20 cellular contexts compared by ENCODE assay signal in the genomic region with DNA sequence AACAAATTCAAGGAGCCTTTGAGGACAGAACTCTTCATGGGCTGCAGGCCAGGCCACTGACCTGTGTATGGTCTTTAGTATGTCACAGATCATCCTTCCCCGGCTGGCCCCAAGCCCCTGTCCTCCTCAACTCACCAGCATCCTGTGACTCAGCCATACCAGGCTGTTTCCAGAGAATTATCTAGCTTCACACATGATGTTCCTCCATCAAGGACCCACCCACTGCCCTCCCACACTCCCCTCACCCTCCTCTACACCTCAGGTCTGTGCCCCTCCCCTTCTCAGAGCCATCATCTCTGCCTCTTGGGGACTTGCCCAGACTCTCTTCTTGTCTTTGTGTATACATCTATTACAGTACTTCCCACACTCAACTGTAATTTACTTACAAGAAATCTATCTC. TPM values are rescaled to one million over a fixed set of nuclear protein-coding genes. Genes with fewer than 3 reads are reported as not detected.
DNase-seq lines count a peak whose midpoint lies in the region; ATAC-seq and TF ChIP-seq lines count a peak whose summit lies in the region.
"Had no signal": no experiment of that assay in that cellular context is flagged by ENCODE, and none has a peak within 500 bp of the region (broad histone marks: within the 10 kb centered on the region; RNA-seq: fewer than 3 reads in every experiment).

No MANE protein-coding gene starts in this region.

- no peak for TF ChIP-seq CTCF in activated CD8-positive, alpha-beta T cell treated with anti-CD3 and anti-CD28 coated beads for 36 hours (IDR thresholded peaks at IDR 0.05)
- TF ChIP-seq CTCF in spleen (IDR thresholded peaks at IDR 0.05 in 8 of 11, conservative IDR thresholded peaks at IDR 0.05 in 3 of 11), result no peak
- TF ChIP-seq CTCF in psoas muscle (IDR thresholded peaks at IDR 0.05), result no peak

- no peaks in the 10 kb centered on the region for H3K36me3 Mint-ChIP-seq in activated CD8-positive, alpha-beta T cell treated with anti-CD3 and anti-CD28 coated beads for 36 hours (ENCODE audit: low read depth)
- no peaks in the 10 kb centered on the region for H3K36me3 Mint-ChIP-seq in activated CD8-positive, alpha-beta T cell treated with anti-CD3 and anti-CD28 coated beads, Interleukin-2, amount 10 ng/mL, durations not matched to agents 7 days and 5 days (ENCODE audit: low read depth)
- no peaks in the 10 kb centered on the region for H3K36me3 Mint-ChIP-seq in stimulated activated effector memory CD8-positive, alpha-beta T cell treated with anti-CD3 and anti-CD28 coated beads, Interleukin-12 subunit alpha, Interleukin-12 subunit beta, amount 100 ng/mL, for 72 hours
- H3K36me3 Mint-ChIP-seq in CD4-positive, alpha-beta memory T cell, result no peaks in the 10 kb centered on the region
- H3K36me3 Mint-ChIP-seq: CD8-positive, alpha-beta memory T cell; stimulated activated memory B cell treated with anti-CD40 and anti-IgM and Interleukin-4, amounts not matched to agents 10 μg/mL and 1 μg/mL and 100 μg/mL, for 72 hours had no signal

- no peaks in the 10 kb centered on the region for H3K27me3 Mint-ChIP-seq in activated CD8-positive, alpha-beta T cell treated with anti-CD3 and anti-CD28 coated beads for 36 hours
- no peaks in the 10 kb centered on the region for H3K27me3 Mint-ChIP-seq in activated CD8-positive, alpha-beta T cell treated with anti-CD3 and anti-CD28 coated beads, Interleukin-2, amount 10 ng/mL, durations not matched to agents 7 days and 5 days (ENCODE audit: low read depth)
- peaks cover 1 to 6% of the 10 kb centered on the region in 2 donors for H3K27me3 Mint-ChIP-seq in CD4-positive, alpha-beta memory T cell

- intact Hi-C loops in activated CD8-positive, alpha-beta T cell treated with anti-CD3 and anti-CD28 coated beads for 36 hours (cut with micrococcal nuclease), result no loop called here
- intact Hi-C loops in spleen (cut with DNase I; ENCODE audit: low total_unique reads), result no loop called here
- intact Hi-C loops in CD4-positive, alpha-beta memory T cell (cut with micrococcal nuclease), result no loop called here
- intact Hi-C loops in psoas muscle (cut with DNase I), result no loop called here

- POLR2A ChIA-PET in activated CD8-positive, alpha-beta T cell treated with anti-CD3 and anti-CD28 coated beads for 36 hours (lab: Charles Lee), result no interaction called here
- POLR2A ChIA-PET in activated CD8-positive, alpha-beta T cell treated with anti-CD3 and anti-CD28 coated beads, Interleukin-2, amount 10 ng/mL, durations not matched to agents 7 days and 5 days (lab: Charles Lee), result no interaction called here
- POLR2A ChIA-PET in CD4-positive, alpha-beta memory T cell (lab: Charles Lee; ENCODE audit: partially characterized antibody), result no interaction called here

- no peak overlapping the region for H3K27ac Mint-ChIP-seq in activated CD8-positive, alpha-beta T cell treated with anti-CD3 and anti-CD28 coated beads for 36 hours
- no peak overlapping the region for H3K27ac Mint-ChIP-seq in activated CD8-positive, alpha-beta T cell treated with anti-CD3 and anti-CD28 coated beads, Interleukin-2, amount 10 ng/mL, durations not matched to agents 7 days and 5 days
- H3K27ac Mint-ChIP-seq in stimulated activated effector memory CD8-positive, alpha-beta T cell treated with anti-CD3 and anti-CD28 coated beads, Interleukin-12 subunit alpha, Interleukin-12 subunit beta, amount 100 ng/mL, for 72 hours, result no peak overlapping the region
- no peak overlapping the region for H3K27ac Mint-ChIP-seq in CD4-positive, alpha-beta memory T cell
- H3K27ac Mint-ChIP-seq: CD8-positive, alpha-beta memory T cell; stimulated activated memory B cell treated with anti-CD40 and anti-IgM and Interleukin-4, amounts not matched to agents 10 μg/mL and 1 μg/mL and 100 μg/mL, for 72 hours had no signal

- H3K27me3 ChIP-seq in spleen (replicated peaks in 1 of 7) (no peaks in the 10 kb centered on the region), psoas muscle (ENCODE audit: insufficient read depth in 3 of 3, low read length in 2 of 3) (no peaks in the 10 kb centered on the region)
- H3K27me3 ChIP-seq in CD4-positive, alpha-beta memory T cell (ENCODE audit: insufficient read depth, low read length), result no peaks in the 10 kb centered on the region
- H3K27me3 ChIP-seq: esophagus squamous epithelium, SJSA1, upper lobe of right lung had no signal

- no peak for TF ChIP-seq POLR2A in spleen (IDR thresholded peaks at IDR 0.05)

- no peak overlapping the region for H3K4me3 ChIP-seq in spleen
- H3K4me3 ChIP-seq in CD4-positive, alpha-beta memory T cell (ENCODE audit: low read length in 2 of 2), result no peak overlapping the region
- H3K4me3 ChIP-seq in psoas muscle, result no peak overlapping the region
- H3K4me3 ChIP-seq: esophagus squamous epithelium, SJSA1, upper lobe of right lung had no signal

- no peaks in the 10 kb centered on the region for H3K9me3 ChIP-seq in spleen
- H3K9me3 ChIP-seq in CD4-positive, alpha-beta memory T cell (ENCODE audit: control insufficient read depth in 1 of 2, low read length in 2 of 2), result no peaks in the 10 kb centered on the region
- no peaks in the 10 kb centered on the region for H3K9me3 ChIP-seq in psoas muscle
- H3K9me3 ChIP-seq: esophagus squamous epithelium, SJSA1, upper lobe of right lung had no signal

- peak; percentile 58 for DNase-seq in activated CD8-positive, alpha-beta T cell treated with anti-CD3 and anti-CD28 coated beads for 36 hours
- DNase-seq in activated CD8-positive, alpha-beta T cell treated with anti-CD3 and anti-CD28 coated beads, Interleukin-2, amount 10 ng/mL, durations not matched to agents 7 days and 5 days, result no peak
- DNase-seq in activated T-cell treated with anti-CD3 and anti-CD28 coated beads for 48 hours (ENCODE audit: low read depth), result peak; percentile 23
- DNase-seq in stimulated activated CD4-positive, alpha-beta T cell treated with anti-CD3 and anti-CD28 coated beads, Interleukin-15, amount 100 ng/mL, for 24 hours, result peak; percentile 49
- no peak for DNase-seq in stimulated activated effector memory CD8-positive, alpha-beta T cell treated with anti-CD3 and anti-CD28 coated beads, Interleukin-12 subunit alpha, Interleukin-12 subunit beta, amount 100 ng/mL, for 72 hours (ENCODE audit: low spot score in 2 of 2)
- no peak for DNase-seq in spleen
- DNase-seq in CD4-positive, alpha-beta memory T cell, result no peak
- DNase-seq in psoas muscle, result no peak
- DNase-seq: activated effector memory CD4-positive, alpha-beta T cell treated with Interleukin-2 at 50 U/mL for 16 hours; caudate nucleus; CD8-positive, alpha-beta memory T cell; DMS79; esophagus squamous epithelium; left ventricle myocardium superior; NCI-H146; T1000; upper lobe of right lung had no signal

- CTCF ChIA-PET in activated CD8-positive, alpha-beta T cell treated with anti-CD3 and anti-CD28 coated beads for 36 hours (lab: Charles Lee), result no interaction called here
- CTCF ChIA-PET in activated CD8-positive, alpha-beta T cell treated with anti-CD3 and anti-CD28 coated beads, Interleukin-2, amount 10 ng/mL, durations not matched to agents 7 days and 5 days (lab: Charles Lee), result interaction anchor here (0.5 kb wide), 1 partner anchor 1225 kb away, joined by 4 read pairs; no protein-coding TSS in a partner anchor
- CTCF ChIA-PET in CD4-positive, alpha-beta memory T cell (lab: Charles Lee; ENCODE audit: partially characterized antibody), result no interaction called here

- no peaks in the 10 kb centered on the region for H3K36me3 ChIP-seq in spleen
- no peaks in the 10 kb centered on the region for H3K36me3 ChIP-seq in CD4-positive, alpha-beta memory T cell (ENCODE audit: insufficient read depth, low read length)
- no peaks in the 10 kb centered on the region for H3K36me3 ChIP-seq in psoas muscle (ENCODE audit: insufficient read depth in 1 of 2, low read depth in 1 of 2)
- H3K36me3 ChIP-seq: esophagus squamous epithelium, SJSA1, upper lobe of right lung had no signal

- peak; percentile 84 for ATAC-seq in activated CD8-positive, alpha-beta T cell treated with anti-CD3 and anti-CD28 coated beads for 36 hours
- ATAC-seq in activated CD8-positive, alpha-beta T cell treated with anti-CD3 and anti-CD28 coated beads, Interleukin-2, amount 10 ng/mL, durations not matched to agents 7 days and 5 days, result no peak
- ATAC-seq in stimulated activated effector memory CD8-positive, alpha-beta T cell treated with anti-CD3 and anti-CD28 coated beads, Interleukin-12 subunit alpha, Interleukin-12 subunit beta, amount 100 ng/mL, for 72 hours, result peak; percentile 70
- no peak for ATAC-seq in psoas muscle
- ATAC-seq: HepG2; left ventricle myocardium superior; stimulated activated memory B cell treated with anti-CD40 and anti-IgM and Interleukin-4, amounts not matched to agents 10 μg/mL and 1 μg/mL and 100 μg/mL, for 72 hours; upper lobe of right lung had no signal

- H3K4me1 Mint-ChIP-seq in activated CD8-positive, alpha-beta T cell treated with anti-CD3 and anti-CD28 coated beads for 36 hours (ENCODE audit: low read depth), result peaks cover 3% of the 10 kb centered on the region
- no peaks in the 10 kb centered on the region for H3K4me1 Mint-ChIP-seq in activated CD8-positive, alpha-beta T cell treated with anti-CD3 and anti-CD28 coated beads, Interleukin-2, amount 10 ng/mL, durations not matched to agents 7 days and 5 days (ENCODE audit: low read depth)
- no peaks in the 10 kb centered on the region for H3K4me1 Mint-ChIP-seq in stimulated activated effector memory CD8-positive, alpha-beta T cell treated with anti-CD3 and anti-CD28 coated beads, Interleukin-12 subunit alpha, Interleukin-12 subunit beta, amount 100 ng/mL, for 72 hours
- no peaks in the 10 kb centered on the region for H3K4me1 Mint-ChIP-seq in CD4-positive, alpha-beta memory T cell
- H3K4me1 Mint-ChIP-seq: CD8-positive, alpha-beta memory T cell; stimulated activated memory B cell treated with anti-CD40 and anti-IgM and Interleukin-4, amounts not matched to agents 10 μg/mL and 1 μg/mL and 100 μg/mL, for 72 hours had no signal

- 63 to 76% (median 69%) methylated on average over 1 of the region's 1 CpG for WGBS in spleen, 5 donors
- WGBS in psoas muscle, 3 donors, result 62 to 81% (median 73%) methylated on average over 1 of the region's 1 CpG

- H3K27ac ChIP-seq in spleen, result no peak overlapping the region
- H3K27ac ChIP-seq in CD4-positive, alpha-beta memory T cell (ENCODE audit: low read depth, low read length), result no peak overlapping the region
- H3K27ac ChIP-seq in psoas muscle, result no peak overlapping the region
- H3K27ac ChIP-seq: esophagus squamous epithelium, SJSA1, upper lobe of right lung had no signal

- no peaks in the 10 kb centered on the region for H3K4me1 ChIP-seq in spleen
- no peaks in the 10 kb centered on the region for H3K4me1 ChIP-seq in CD4-positive, alpha-beta memory T cell (ENCODE audit: insufficient read depth, low read length)
- no peaks in the 10 kb centered on the region for H3K4me1 ChIP-seq in psoas muscle
- H3K4me1 ChIP-seq: esophagus squamous epithelium, SJSA1, upper lobe of right lung had no signal

- H3K4me3 Mint-ChIP-seq in activated CD8-positive, alpha-beta T cell treated with anti-CD3 and anti-CD28 coated beads for 36 hours, result no peak overlapping the region
- H3K4me3 Mint-ChIP-seq in activated CD8-positive, alpha-beta T cell treated with anti-CD3 and anti-CD28 coated beads, Interleukin-2, amount 10 ng/mL, durations not matched to agents 7 days and 5 days, result no peak overlapping the region
- H3K4me3 Mint-ChIP-seq in stimulated activated effector memory CD8-positive, alpha-beta T cell treated with anti-CD3 and anti-CD28 coated beads, Interleukin-12 subunit alpha, Interleukin-12 subunit beta, amount 100 ng/mL, for 72 hours, result no peak overlapping the region
- no peak overlapping the region for H3K4me3 Mint-ChIP-seq in CD4-positive, alpha-beta memory T cell
- H3K4me3 Mint-ChIP-seq: stimulated activated memory B cell treated with anti-CD40 and anti-IgM and Interleukin-4, amounts not matched to agents 10 μg/mL and 1 μg/mL and 100 μg/mL, for 72 hours had no signal

- H3K9me3 Mint-ChIP-seq in activated CD8-positive, alpha-beta T cell treated with anti-CD3 and anti-CD28 coated beads for 36 hours, result no peaks in the 10 kb centered on the region
- H3K9me3 Mint-ChIP-seq in activated CD8-positive, alpha-beta T cell treated with anti-CD3 and anti-CD28 coated beads, Interleukin-2, amount 10 ng/mL, durations not matched to agents 7 days and 5 days (ENCODE audit: insufficient read depth), result no peaks in the 10 kb centered on the region
- no peaks in the 10 kb centered on the region for H3K9me3 Mint-ChIP-seq in stimulated activated effector memory CD8-positive, alpha-beta T cell treated with anti-CD3 and anti-CD28 coated beads, Interleukin-12 subunit alpha, Interleukin-12 subunit beta, amount 100 ng/mL, for 72 hours
- H3K9me3 Mint-ChIP-seq in CD4-positive, alpha-beta memory T cell, result no peaks in the 10 kb centered on the region
- H3K9me3 Mint-ChIP-seq: CD8-positive, alpha-beta memory T cell; stimulated activated memory B cell treated with anti-CD40 and anti-IgM and Interleukin-4, amounts not matched to agents 10 μg/mL and 1 μg/mL and 100 μg/mL, for 72 hours had no signal

RNA-seq across cellular contexts. Expression of a gene that starts 14.7 kb away (rescaled TPM):
- under 1 TPM in 1 of 2 experiments, not detected in 1; 0.07 TPM for total RNA-seq in activated CD8-positive, alpha-beta T cell treated with anti-CD3 and anti-CD28 coated beads for 36 hours
- under 1 TPM in 1 of 2 experiments, not detected in 1; 0.05 TPM for total RNA-seq in activated CD8-positive, alpha-beta T cell treated with anti-CD3 and anti-CD28 coated beads, Interleukin-2, amount 10 ng/mL, durations not matched to agents 7 days and 5 days
- total RNA-seq in spleen, result under 1 TPM in 5 of 7 donors, not detected in 2; 0.17 to 0.77 (median 0.32) TPM
- polyA plus RNA-seq in spleen, result under 1 TPM; 0.02 to 0.09 (median 0.06) TPM
- total RNA-seq in CD4-positive, alpha-beta memory T cell, result under 1 TPM; 0.35 to 0.53 TPM
- under 1 TPM; 0.21 to 0.25 TPM for polyA plus RNA-seq in CD4-positive, alpha-beta memory T cell
- under 1 TPM; 0.22 to 0.64 (median 0.37) TPM for total RNA-seq in psoas muscle
- under 1 TPM; 0.04 to 0.18 (median 0.05) TPM for polyA plus RNA-seq in psoas muscle
- total RNA-seq: esophagus squamous epithelium, HepG2, SJSA1, upper lobe of right lung had no signal
- polyA plus RNA-seq: CD8-positive, alpha-beta memory T cell; HepG2 had no signal

Comparison
In these comparisons a context has a peak if more than half of its experiments do, and no peak if none do; other contexts are left out.
1. ATAC-seq: peak in activated CD8-positive, alpha-beta T cell treated with anti-CD3 and anti-CD28 coated beads for 36 hours (single experiment) and stimulated activated effector memory CD8-positive, alpha-beta T cell treated with anti-CD3 and anti-CD28 coated beads, Interleukin-12 subunit alpha, Interleukin-12 subunit beta, amount 100 ng/mL, for 72 hours (single experiment); none in activated CD8-positive, alpha-beta T cell treated with anti-CD3 and anti-CD28 coated beads, Interleukin-2, amount 10 ng/mL, durations not matched to agents 7 days and 5 days (single experiment) and psoas muscle (0 of 4).
2. DNase-seq: peak in activated CD8-positive, alpha-beta T cell treated with anti-CD3 and anti-CD28 coated beads for 36 hours (single experiment), activated T-cell treated with anti-CD3 and anti-CD28 coated beads for 48 hours (single experiment) and stimulated activated CD4-positive, alpha-beta T cell treated with anti-CD3 and anti-CD28 coated beads, Interleukin-15, amount 100 ng/mL, for 24 hours (single experiment); none in activated CD8-positive, alpha-beta T cell treated with anti-CD3 and anti-CD28 coated beads, Interleukin-2, amount 10 ng/mL, durations not matched to agents 7 days and 5 days (single experiment), stimulated activated effector memory CD8-positive, alpha-beta T cell treated with anti-CD3 and anti-CD28 coated beads, Interleukin-12 subunit alpha, Interleukin-12 subunit beta, amount 100 ng/mL, for 72 hours (0 of 2), spleen (single experiment), CD4-positive, alpha-beta memory T cell (0 of 5) and psoas muscle (0 of 2).